8 cellular contexts compared by ENCODE assay signal in the genomic region with DNA sequence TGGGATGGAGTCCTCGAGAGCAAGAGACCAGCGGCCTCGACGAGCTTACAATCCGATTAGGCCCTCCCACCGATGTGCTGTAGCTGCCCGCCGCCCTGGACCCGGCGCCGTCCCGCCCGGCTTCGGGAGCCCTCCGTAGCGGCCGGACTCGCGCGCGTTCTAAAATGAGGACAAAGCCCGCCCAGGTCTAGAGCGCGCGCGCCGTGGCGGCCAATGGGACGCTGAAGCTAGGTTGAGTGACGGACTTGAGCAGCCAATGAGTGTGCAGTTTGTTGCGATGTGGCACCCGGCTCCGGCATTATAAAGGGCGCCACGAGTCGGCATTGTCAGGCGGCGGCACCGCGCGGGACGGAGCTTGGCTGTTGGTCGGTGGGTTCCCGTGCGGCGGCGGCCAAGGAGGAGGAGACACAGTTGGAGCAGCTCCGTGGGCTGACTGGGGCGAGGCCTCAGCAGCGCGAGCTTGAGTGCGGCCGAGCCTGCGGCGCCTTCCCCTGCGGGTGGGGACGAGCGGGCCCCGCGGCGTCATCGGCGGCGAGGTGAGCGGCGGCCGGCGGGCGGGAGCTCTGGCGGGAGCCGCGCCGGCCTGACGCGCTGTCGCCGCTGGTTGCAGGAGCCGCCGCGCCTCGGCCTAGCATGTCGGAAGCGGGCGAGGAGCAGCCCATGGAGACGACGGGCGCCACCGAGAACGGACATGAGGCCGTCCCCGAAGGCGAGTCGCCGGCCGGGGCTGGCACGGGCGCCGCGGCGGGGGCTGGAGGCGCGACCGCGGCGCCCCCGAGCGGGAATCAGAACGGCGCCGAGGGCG. TPM values are rescaled to one million over a fixed set of nuclear protein-coding genes. Genes with fewer than 3 reads are reported as not detected.
DNase-seq lines count a peak whose midpoint lies in the region; ATAC-seq lines count a peak whose summit lies in the region.

A gene (plus strand): TSS at position 329 of the 805 bp plus-strand sequence. CDS start 305 bp downstream, at position 634.

- peak; percentile 92 for DNase-seq in COLO668 (lab: John Stamatoyannopoulos, UW; ENCODE audit: unreplicated experiment)
- DNase-seq in HT1080 (ENCODE audit: low read depth), result peak; percentile 89
- peak; percentile 88 for DNase-seq in NOMO-1 treated with DMSO at 0.1 percent for 48 hours (lab: John Stamatoyannopoulos, UW; ENCODE audit: unreplicated experiment)
- DNase-seq in activated CD8-positive, alpha-beta memory T cell treated with anti-CD3 and anti-CD28 coated beads for 48 hours (ENCODE audit: low read depth in 2 of 3, low spot score in 2 of 3), result peak; percentile 89 to 98 (median 97)
- DNase-seq in mesendoderm, result peak; percentile 97
- DNase-seq in stimulated activated CD8-positive, alpha-beta memory T cell treated with anti-CD3 and anti-CD28 coated beads, Interleukin-15, amount 100 ng/mL, for 1 hour (ENCODE audit: low read depth), result peak; percentile 94

- peak within 1 kb of the TSS; percentile 52 for H2BK120ac ChIP-seq in mesendoderm (ENCODE audit: low read depth, low read length)

- H4K8ac ChIP-seq in mesendoderm (ENCODE audit: low read depth, low read length), result peak within 1 kb of the TSS; percentile 30

- WGBS in mesendoderm (ENCODE audit: extremely low coverage, insufficient coverage, low lambda C conversion rate), result no CpG with 5 or more reads among the region's 111 CpGs

- peaks cover 5% of the 10 kb centered on the region for H3K36me3 ChIP-seq in endocrine pancreas (ENCODE audit: control insufficient read depth, insufficient read depth, low read length)
- H3K36me3 ChIP-seq in mesendoderm (ENCODE audit: control insufficient read depth, insufficient read depth, low read length), result peaks cover 29% of the 10 kb centered on the region

- H3K23ac ChIP-seq in mesendoderm (ENCODE audit: low read length), result peak within 1 kb of the TSS; percentile 97

- no peak within 1 kb of the TSS for H2AK5ac ChIP-seq in mesendoderm (ENCODE audit: low read length)

- H3K27me3 ChIP-seq in endocrine pancreas (ENCODE audit: control insufficient read depth, insufficient read depth, low read length) (no peaks in the 10 kb centered on the region), mesendoderm (ENCODE audit: insufficient read depth, low read length, poor library complexity) (no peaks in the 10 kb centered on the region)

- peak within 1 kb of the TSS; percentile 100 for H3K56ac ChIP-seq in mesendoderm (ENCODE audit: low read length)

- peak within 1 kb of the TSS; percentile 92 for H3K4me2 ChIP-seq in mesendoderm (ENCODE audit: low read length)

- H3K79me2 ChIP-seq in mesendoderm (ENCODE audit: control insufficient read depth, insufficient read depth, low read length), result peaks cover 45% of the 10 kb centered on the region

- peak within 1 kb of the TSS; percentile 94 for H3K4ac ChIP-seq in mesendoderm (ENCODE audit: low read depth, low read length)

- peak within 1 kb of the TSS; percentile 94 for H2BK5ac ChIP-seq in mesendoderm (ENCODE audit: low read length)

- H3K9ac ChIP-seq in endocrine pancreas (ENCODE audit: control insufficient read depth, insufficient read depth, low read length) (peak within 1 kb of the TSS; percentile 81), mesendoderm (ENCODE audit: low read length) (peak within 1 kb of the TSS; percentile 100)

- peaks cover 7% of the 10 kb centered on the region for H3K79me1 ChIP-seq in mesendoderm (ENCODE audit: low read length)

- no peaks in the 10 kb centered on the region for H3K4me1 ChIP-seq in endocrine pancreas (ENCODE audit: control insufficient read depth, insufficient read depth, low read length)
- peaks cover 5% of the 10 kb centered on the region for H3K4me1 ChIP-seq in mesendoderm (ENCODE audit: control insufficient read depth, low read depth, low read length)

- peak; percentile 80 for ATAC-seq in GM21360 (IDR thresholded peaks at IDR 0.05; ENCODE audit: unreplicated experiment)

- no peaks in the 10 kb centered on the region for H3K9me3 ChIP-seq in endocrine pancreas (ENCODE audit: control insufficient read depth, low read length)

- H4K5ac ChIP-seq in mesendoderm (ENCODE audit: low read length), result peak within 1 kb of the TSS; percentile 23

- peak within 1 kb of the TSS; percentile 82 for H3K27ac ChIP-seq in mesendoderm (ENCODE audit: low read depth, low read length)

- H2BK15ac ChIP-seq in mesendoderm (replicated peaks; ENCODE audit: low read depth), result no peak within 1 kb of the TSS

- H3K18ac ChIP-seq in mesendoderm (ENCODE audit: low read length), result peak within 1 kb of the TSS; percentile 98

- H3K4me3 ChIP-seq in endocrine pancreas (ENCODE audit: control insufficient read depth, insufficient read depth, low read length), result peak within 1 kb of the TSS; percentile 83
- peak within 1 kb of the TSS; percentile 100 for H3K4me3 ChIP-seq in mesendoderm (ENCODE audit: low read length)

RNA-seq across cellular contexts. Expression of the gene that starts here (rescaled TPM):
- 142 and 170 TPM in 2 replicates for total RNA-seq in HT1080 (2014; rRNA removed; shearing (Covaris generic))
- polyA plus RNA-seq in HT1080 (2015; cell fraction: cytosol; rRNA removed), result 245 and 257 TPM in 2 replicates
- 180 and 182 TPM in 2 replicates for polyA plus RNA-seq in HT1080 (2015; cell fraction: nucleus; rRNA removed)
- 447 TPM for polyA plus RNA-seq in mesendoderm (2013, experiment 1 of 2)
- 445 TPM for polyA plus RNA-seq in mesendoderm (2013, experiment 2 of 2)

Comparison
In these comparisons a context has a peak if more than half of its experiments do, and no peak if none do; other contexts are left out.
1. Peak in every context shown above with its lines: DNase-seq, ATAC-seq, H3K4me3 ChIP-seq and H3K27ac ChIP-seq.